In the genomic region with DNA sequence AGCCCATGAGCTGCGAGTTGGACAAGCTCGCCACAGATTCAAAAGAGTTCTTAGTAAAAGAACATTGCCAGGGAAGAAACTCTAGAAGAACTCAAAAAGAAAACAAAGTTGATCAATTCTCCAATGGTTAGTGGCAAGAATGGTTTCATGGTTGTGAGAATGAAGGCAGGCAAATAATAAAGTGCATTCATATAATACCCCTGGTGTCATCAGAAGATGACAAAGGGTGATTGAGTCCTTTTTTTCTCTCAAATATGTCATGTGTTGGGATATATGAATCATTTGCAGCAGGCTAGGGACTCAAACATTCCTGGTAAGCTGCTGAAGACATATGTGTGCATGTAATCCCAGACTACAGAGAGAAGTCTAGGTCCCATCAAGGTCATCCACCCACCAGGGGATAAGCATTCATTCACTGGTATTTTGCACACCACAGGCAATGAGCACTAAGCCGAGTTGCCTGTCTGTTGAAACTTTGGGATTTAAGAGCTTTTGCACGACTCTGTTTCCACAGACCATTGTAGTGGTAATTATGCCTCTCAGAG, we compare ENCODE assay signal across 22 cellular contexts.
DNase-seq lines count a peak whose midpoint lies in the region; ATAC-seq and TF ChIP-seq lines count a peak whose summit lies in the region.
"Had no signal": no experiment of that assay in that cellular context is flagged by ENCODE, and none has a peak within 500 bp of the region (broad histone marks: within the 10 kb centered on the region; RNA-seq: fewer than 3 reads in every experiment).

No MANE protein-coding gene starts in this region.

- H3K27ac ChIP-seq in gastrocnemius medialis: peak overlapping the region; percentile 56 to 74 (median 64)
- no peak overlapping the region for H3K27ac ChIP-seq in effector memory CD4-positive, alpha-beta T cell (ENCODE audit: insufficient read depth, low read length, poor library complexity, severe bottlenecking)
- H3K27ac ChIP-seq: SK-N-MC had no signal

- no peaks in the 10 kb centered on the region for H3K27me3 ChIP-seq in gastrocnemius medialis
- H3K27me3 ChIP-seq in effector memory CD4-positive, alpha-beta T cell (replicated peaks; ENCODE audit: control insufficient read depth, insufficient read depth, low read length, poor library complexity, severe bottlenecking): no peaks in the 10 kb centered on the region
- H3K27me3 ChIP-seq: BE2C, MG63 had no signal

- H3K36me3 ChIP-seq in gastrocnemius medialis: no peaks in the 10 kb centered on the region
- no peaks in the 10 kb centered on the region for H3K36me3 ChIP-seq in effector memory CD4-positive, alpha-beta T cell (ENCODE audit: control insufficient read depth, insufficient read depth, low read length)
- H3K36me3 ChIP-seq: BE2C had no signal

- TF ChIP-seq POLR2A in gastrocnemius medialis (IDR thresholded peaks at IDR 0.05): no peak

- TF ChIP-seq CTCF in astrocyte of the spinal cord (IDR thresholded peaks at IDR 0.05; ENCODE audit: low read depth, low read length) (no peak), gastrocnemius medialis (IDR thresholded peaks at IDR 0.05 in 4 of 5, conservative IDR thresholded peaks at IDR 0.05 in 1 of 5) (no peak)

- intact Hi-C loops in gastrocnemius medialis (cut with DNase I; ENCODE audit: low total_unique reads): loop anchor here (5.0 to 10.0 kb wide), 2 partner anchors 52 to 150 kb away; no protein-coding TSS in a partner anchor

- H3K9me3 ChIP-seq in gastrocnemius medialis: no peaks in the 10 kb centered on the region
- H3K9me3 ChIP-seq in effector memory CD4-positive, alpha-beta T cell (ENCODE audit: control insufficient read depth, low read length): no peaks in the 10 kb centered on the region
- H3K9me3 ChIP-seq: BE2C, MG63 had no signal

- DNase-seq in EH (ENCODE audit: low read depth): peak; percentile 19
- peak; percentile 59 for DNase-seq in LHCN-M2 (ENCODE audit: low read depth)
- peak; percentile 5 for DNase-seq in astrocyte of the spinal cord (ENCODE audit: low read depth, low spot score)
- DNase-seq in gastrocnemius medialis: no peak
- no peak for DNase-seq in activated CD4-positive, alpha-beta T cell treated with anti-CD3 and anti-CD28 coated beads, Interleukin-2, amount 50 U/mL, for 4 hours
- DNase-seq in SIG-M5 (lab: John Stamatoyannopoulos, UW): no peak
- DNase-seq in effector memory CD4-positive, alpha-beta T cell: no peak
- DNase-seq: BE2C, DMS79, GOT3, Kasumi-1, MG63, NCI-H1048, NCI-H1436 treated with DMSO at 0.1 percent for 48 hours, NCI-H2029, NCI-H345, NCI-H524, OCI-M1, Right ventricle myocardium superior had no signal

- in situ Hi-C loops in astrocyte of the spinal cord (cut with HindIII; ENCODE audit: low sequenced_read_pairs) (no loop called here), gastrocnemius medialis (cut with MboI; ENCODE audit: low sequenced_read_pairs in 4 of 4) (loop anchor here in 1 of 4 donors (10.0 kb wide), 1 partner anchor 50 kb away; no protein-coding TSS in a partner anchor)

- no peak overlapping the region for H3K4me3 ChIP-seq in astrocyte of the spinal cord (ENCODE audit: low read depth, low read length)
- no peak overlapping the region for H3K4me3 ChIP-seq in gastrocnemius medialis
- no peak overlapping the region for H3K4me3 ChIP-seq in effector memory CD4-positive, alpha-beta T cell (ENCODE audit: insufficient read depth, low read depth, low read length, poor library complexity, severe bottlenecking)
- H3K4me3 ChIP-seq: GM12878, MG63, SK-N-MC had no signal

- H3K4me1 ChIP-seq in gastrocnemius medialis: peaks cover 31 to 35% of the 10 kb centered on the region in 2 donors
- no peaks in the 10 kb centered on the region for H3K4me1 ChIP-seq in effector memory CD4-positive, alpha-beta T cell (ENCODE audit: control insufficient read depth, insufficient read depth, low read length, poor library complexity, severe bottlenecking)
- H3K4me1 ChIP-seq: BE2C had no signal

- ATAC-seq in gastrocnemius medialis: no peak
- ATAC-seq in SK-N-SH treated with all-trans-retinoic acid at 6 μM for 48 hours: no peak
- ATAC-seq: GM12878 had no signal

TF ChIP-seq in SK-N-SH treated with all-trans-retinoic acid at 6 μM for 48 hours, 23 proteins besides CTCF, POLR2A, EP300 and RAD21 (continues in another document):
- TF ChIP-seq CSDC2 (CRISPR knock-in tag; IDR thresholded peaks at IDR 0.05) (no peak), TOX (CRISPR knock-in tag; IDR thresholded peaks at IDR 0.05; ENCODE audit: borderline replicate concordance) (no peak), TCF4 (CRISPR knock-in tag; IDR thresholded peaks at IDR 0.05; ENCODE audit: borderline replicate concordance) (no peak), ZFP30 (CRISPR knock-in tag; IDR thresholded peaks at IDR 0.05) (no peak), PPARA (CRISPR knock-in tag; IDR thresholded peaks at IDR 0.05; ENCODE audit: borderline replicate concordance) (no peak), RARB (CRISPR knock-in tag; IDR thresholded peaks at IDR 0.05) (no peak), ZFP3 (CRISPR knock-in tag; IDR thresholded peaks at IDR 0.05) (no peak), ZNF70 (CRISPR knock-in tag; IDR thresholded peaks at IDR 0.05) (no peak), ZC3H10 (CRISPR knock-in tag; IDR thresholded peaks at IDR 0.05) (no peak), ARNTL (CRISPR knock-in tag; IDR thresholded peaks at IDR 0.05; ENCODE audit: borderline replicate concordance, low read depth) (no peak), ESRRG (CRISPR knock-in tag; IDR thresholded peaks at IDR 0.05) (no peak), GLIS3 (CRISPR knock-in tag; IDR thresholded peaks at IDR 0.05) (no peak)
- TF ChIP-seq, protein P1, sequence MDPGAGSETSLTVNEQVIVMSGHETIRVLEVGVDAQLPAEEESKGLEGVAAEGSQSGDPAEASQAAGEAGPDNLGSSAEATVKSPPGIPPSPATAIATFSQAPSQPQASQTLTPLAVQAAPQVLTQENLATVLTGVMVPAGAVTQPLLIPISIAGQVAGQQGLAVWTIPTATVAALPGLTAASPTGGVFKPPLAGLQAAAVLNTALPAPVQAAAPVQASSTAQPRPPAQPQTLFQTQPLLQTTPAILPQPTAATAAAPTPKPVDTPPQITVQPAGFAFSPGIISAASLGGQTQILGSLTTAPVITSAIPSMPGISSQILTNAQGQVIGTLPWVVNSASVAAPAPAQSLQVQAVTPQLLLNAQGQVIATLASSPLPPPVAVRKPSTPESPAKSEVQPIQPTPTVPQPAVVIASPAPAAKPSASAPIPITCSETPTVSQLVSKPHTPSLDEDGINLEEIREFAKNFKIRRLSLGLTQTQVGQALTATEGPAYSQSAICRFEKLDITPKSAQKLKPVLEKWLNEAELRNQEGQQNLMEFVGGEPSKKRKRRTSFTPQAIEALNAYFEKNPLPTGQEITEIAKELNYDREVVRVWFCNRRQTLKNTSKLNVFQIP (CRISPR knock-in tag; IDR thresholded peaks at IDR 0.05; ENCODE audit: borderline replicate concordance, low read depth): no peak
- TF ChIP-seq, protein P2, sequence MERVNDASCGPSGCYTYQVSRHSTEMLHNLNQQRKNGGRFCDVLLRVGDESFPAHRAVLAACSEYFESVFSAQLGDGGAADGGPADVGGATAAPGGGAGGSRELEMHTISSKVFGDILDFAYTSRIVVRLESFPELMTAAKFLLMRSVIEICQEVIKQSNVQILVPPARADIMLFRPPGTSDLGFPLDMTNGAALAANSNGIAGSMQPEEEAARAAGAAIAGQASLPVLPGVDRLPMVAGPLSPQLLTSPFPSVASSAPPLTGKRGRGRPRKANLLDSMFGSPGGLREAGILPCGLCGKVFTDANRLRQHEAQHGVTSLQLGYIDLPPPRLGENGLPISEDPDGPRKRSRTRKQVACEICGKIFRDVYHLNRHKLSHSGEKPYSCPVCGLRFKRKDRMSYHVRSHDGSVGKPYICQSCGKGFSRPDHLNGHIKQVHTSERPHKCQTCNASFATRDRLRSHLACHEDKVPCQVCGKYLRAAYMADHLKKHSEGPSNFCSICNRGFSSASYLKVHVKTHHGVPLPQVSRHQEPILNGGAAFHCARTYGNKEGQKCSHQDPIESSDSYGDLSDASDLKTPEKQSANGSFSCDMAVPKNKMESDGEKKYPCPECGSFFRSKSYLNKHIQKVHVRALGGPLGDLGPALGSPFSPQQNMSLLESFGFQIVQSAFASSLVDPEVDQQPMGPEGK (CRISPR knock-in tag; IDR thresholded peaks at IDR 0.05; ENCODE audit: borderline replicate concordance): no peak
- TF ChIP-seq, protein P3, sequence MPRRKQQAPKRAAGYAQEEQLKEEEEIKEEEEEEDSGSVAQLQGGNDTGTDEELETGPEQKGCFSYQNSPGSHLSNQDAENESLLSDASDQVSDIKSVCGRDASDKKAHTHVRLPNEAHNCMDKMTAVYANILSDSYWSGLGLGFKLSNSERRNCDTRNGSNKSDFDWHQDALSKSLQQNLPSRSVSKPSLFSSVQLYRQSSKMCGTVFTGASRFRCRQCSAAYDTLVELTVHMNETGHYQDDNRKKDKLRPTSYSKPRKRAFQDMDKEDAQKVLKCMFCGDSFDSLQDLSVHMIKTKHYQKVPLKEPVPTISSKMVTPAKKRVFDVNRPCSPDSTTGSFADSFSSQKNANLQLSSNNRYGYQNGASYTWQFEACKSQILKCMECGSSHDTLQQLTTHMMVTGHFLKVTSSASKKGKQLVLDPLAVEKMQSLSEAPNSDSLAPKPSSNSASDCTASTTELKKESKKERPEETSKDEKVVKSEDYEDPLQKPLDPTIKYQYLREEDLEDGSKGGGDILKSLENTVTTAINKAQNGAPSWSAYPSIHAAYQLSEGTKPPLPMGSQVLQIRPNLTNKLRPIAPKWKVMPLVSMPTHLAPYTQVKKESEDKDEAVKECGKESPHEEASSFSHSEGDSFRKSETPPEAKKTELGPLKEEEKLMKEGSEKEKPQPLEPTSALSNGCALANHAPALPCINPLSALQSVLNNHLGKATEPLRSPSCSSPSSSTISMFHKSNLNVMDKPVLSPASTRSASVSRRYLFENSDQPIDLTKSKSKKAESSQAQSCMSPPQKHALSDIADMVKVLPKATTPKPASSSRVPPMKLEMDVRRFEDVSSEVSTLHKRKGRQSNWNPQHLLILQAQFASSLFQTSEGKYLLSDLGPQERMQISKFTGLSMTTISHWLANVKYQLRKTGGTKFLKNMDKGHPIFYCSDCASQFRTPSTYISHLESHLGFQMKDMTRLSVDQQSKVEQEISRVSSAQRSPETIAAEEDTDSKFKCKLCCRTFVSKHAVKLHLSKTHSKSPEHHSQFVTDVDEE (CRISPR knock-in tag; IDR thresholded peaks at IDR 0.05): no peak
- TF ChIP-seq, protein P4, sequence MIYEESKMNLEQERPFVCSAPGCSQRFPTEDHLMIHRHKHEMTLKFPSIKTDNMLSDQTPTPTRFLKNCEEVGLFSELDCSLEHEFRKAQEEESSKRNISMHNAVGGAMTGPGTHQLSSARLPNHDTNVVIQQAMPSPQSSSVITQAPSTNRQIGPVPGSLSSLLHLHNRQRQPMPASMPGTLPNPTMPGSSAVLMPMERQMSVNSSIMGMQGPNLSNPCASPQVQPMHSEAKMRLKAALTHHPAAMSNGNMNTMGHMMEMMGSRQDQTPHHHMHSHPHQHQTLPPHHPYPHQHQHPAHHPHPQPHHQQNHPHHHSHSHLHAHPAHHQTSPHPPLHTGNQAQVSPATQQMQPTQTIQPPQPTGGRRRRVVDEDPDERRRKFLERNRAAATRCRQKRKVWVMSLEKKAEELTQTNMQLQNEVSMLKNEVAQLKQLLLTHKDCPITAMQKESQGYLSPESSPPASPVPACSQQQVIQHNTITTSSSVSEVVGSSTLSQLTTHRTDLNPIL (CRISPR knock-in tag; IDR thresholded peaks at IDR 0.05; ENCODE audit: low read depth): no peak

Comparison
In these comparisons a context has a peak if more than half of its experiments do, and no peak if none do; other contexts are left out.
1. DNase-seq: peak in EH (single experiment), LHCN-M2 (single experiment) and astrocyte of the spinal cord (single experiment); none in gastrocnemius medialis (0 of 2), activated CD4-positive, alpha-beta T cell treated with anti-CD3 and anti-CD28 coated beads, Interleukin-2, amount 50 U/mL, for 4 hours (0 of 2), SIG-M5 (single experiment) and effector memory CD4-positive, alpha-beta T cell (0 of 3).